11 cellular contexts compared by ENCODE assay signal in the genomic region with DNA sequence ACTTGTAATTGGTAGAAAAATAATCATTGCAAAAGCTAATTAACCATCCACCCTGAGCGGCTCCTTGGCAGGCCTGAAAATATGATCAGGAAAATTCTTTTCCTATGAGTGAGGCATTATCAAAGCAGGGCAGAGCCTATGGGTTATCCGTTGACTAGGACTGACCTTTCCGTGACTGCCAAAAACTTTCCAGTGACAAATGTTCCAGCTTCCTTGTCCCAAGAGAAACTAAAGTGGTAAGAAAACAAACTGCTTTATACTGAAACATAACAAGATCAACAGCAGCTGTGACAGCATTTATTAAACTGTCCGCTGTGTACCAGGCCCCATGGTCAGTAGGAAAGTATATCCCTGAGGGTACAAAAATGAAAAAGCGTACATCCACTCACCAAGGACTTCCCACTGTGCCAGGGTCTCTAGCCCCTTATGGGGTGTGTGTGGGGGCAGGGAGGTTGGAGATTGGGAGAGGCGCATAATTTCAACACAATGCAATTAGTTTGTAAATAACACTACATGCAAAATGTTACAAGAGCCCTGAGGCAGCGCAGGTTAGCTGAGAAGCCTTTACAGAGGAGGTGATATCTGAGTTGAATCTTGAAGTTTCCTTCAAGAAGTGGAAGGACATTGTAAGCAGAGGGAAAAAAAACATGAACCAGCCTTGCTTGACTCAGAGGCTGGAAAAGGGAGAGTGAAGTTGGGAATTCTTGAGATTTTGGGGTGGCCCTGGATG. TPM values are rescaled to one million over a fixed set of nuclear protein-coding genes. Genes with fewer than 3 reads are reported as not detected.
DNase-seq lines count a peak whose midpoint lies in the region; ATAC-seq, FAIRE-seq and TF ChIP-seq lines count a peak whose summit lies in the region.
"Had no signal": no experiment of that assay in that cellular context is flagged by ENCODE, and none has a peak within 500 bp of the region (broad histone marks: within the 10 kb centered on the region; RNA-seq: fewer than 3 reads in every experiment).

No MANE protein-coding gene starts in this region.

- peak; percentile 46 for TF ChIP-seq POLR2A in right lobe of liver (IDR thresholded peaks at IDR 0.05)

- no peaks in the 10 kb centered on the region for H3K9me3 ChIP-seq in right lobe of liver
- H3K9me3 ChIP-seq: neutrophil had no signal

- H3K27ac Mint-ChIP-seq in central memory CD8-positive, alpha-beta T cell (ENCODE audit: low read depth): peak overlapping the region; percentile 44
- H3K27ac Mint-ChIP-seq in T-cell: no peak overlapping the region
- H3K27ac Mint-ChIP-seq: B cell had no signal

- intact Hi-C loops in right lobe of liver (cut with DNase I): loop anchor here in 1 of 2 donors (5.0 kb wide), 1 partner anchor 108 kb away; no protein-coding TSS in a partner anchor

- no peaks in the 10 kb centered on the region for H3K27me3 ChIP-seq in right lobe of liver
- H3K27me3 ChIP-seq: neutrophil had no signal

- peak; percentile 29 for DNase-seq in activated CD8-positive, alpha-beta memory T cell treated with anti-CD3 and anti-CD28 coated beads, Interleukin-2, amount 50 U/mL, for 48 hours
- DNase-seq in activated CD8-positive, alpha-beta memory T cell treated with anti-CD3 and anti-CD28 coated beads, Interleukin-2, amount 50 U/mL, for 4 hours: no peak
- DNase-seq in central memory CD8-positive, alpha-beta T cell (ENCODE audit: low spot score in 2 of 2): no peak
- DNase-seq in right lobe of liver (peak in 1 of 3 donors; percentile 76), urothelium cell line (ENCODE audit: low spot score) (peak; percentile 53), T-cell (no peak)
- DNase-seq: NCI-H2081 treated with DMSO at 0.1 percent for 48 hours had no signal

- peak overlapping the region; percentile 93 to 98 (median 94) for H3K27ac ChIP-seq in right lobe of liver
- H3K27ac ChIP-seq: neutrophil had no signal

- no peaks in the 10 kb centered on the region for H3K9me3 Mint-ChIP-seq in central memory CD8-positive, alpha-beta T cell
- H3K9me3 Mint-ChIP-seq in T-cell: no peaks in the 10 kb centered on the region

- no peak for TF ChIP-seq CTCF in right lobe of liver (IDR thresholded peaks at IDR 0.05)

- FAIRE-seq in urothelium cell line (lab: Jason Lieb, UNC): no peak

- POLR2A ChIA-PET in T-cell (lab: Charles Lee): interaction anchor here in 1 of 2 donors (0.5 kb wide), 1 partner anchor 202 kb away, joined by 3 read pairs; no protein-coding TSS in a partner anchor

- peaks cover 23% of the 10 kb centered on the region for H3K4me1 Mint-ChIP-seq in central memory CD8-positive, alpha-beta T cell
- peaks cover 0 to 20% (median 15%) of the 10 kb centered on the region in 3 donors for H3K4me1 Mint-ChIP-seq in T-cell
- H3K4me1 Mint-ChIP-seq: B cell had no signal

- CTCF ChIA-PET in T-cell (lab: Charles Lee): interaction anchor here in 1 of 2 donors (0.6 kb wide), 1 partner anchor 1526 kb away, joined by 3 read pairs; no protein-coding TSS in a partner anchor

- WGBS in right lobe of liver (ENCODE audit: insufficient coverage, low coverage, low lambda C conversion rate, missing lambda C conversion rate): 30% methylated on average over 7 of the region's 7 CpGs

- no peak overlapping the region for H3K4me3 Mint-ChIP-seq in central memory CD8-positive, alpha-beta T cell
- H3K4me3 Mint-ChIP-seq in T-cell: no peak overlapping the region
- H3K4me3 Mint-ChIP-seq: B cell had no signal

- H3K36me3 ChIP-seq in right lobe of liver: no peaks in the 10 kb centered on the region
- H3K36me3 ChIP-seq: neutrophil had no signal

- H3K27me3 Mint-ChIP-seq in central memory CD8-positive, alpha-beta T cell: no peaks in the 10 kb centered on the region
- H3K27me3 Mint-ChIP-seq in T-cell: no peaks in the 10 kb centered on the region
- H3K27me3 Mint-ChIP-seq: B cell had no signal

- ATAC-seq in central memory CD8-positive, alpha-beta T cell (replicated peaks; ENCODE audit: extremely low read depth, poor library complexity, severe bottlenecking): no peak
- peak; percentile 58 to 81 (median 66) for ATAC-seq in right lobe of liver
- ATAC-seq in GM19351 (IDR thresholded peaks at IDR 0.05; ENCODE audit: unreplicated experiment): no peak
- no peak for ATAC-seq in GM18870 (IDR thresholded peaks at IDR 0.05; ENCODE audit: unreplicated experiment)
- no peak for ATAC-seq in T-cell (replicated peaks in 1 of 4)

- H3K4me3 ChIP-seq in right lobe of liver: no peak overlapping the region

- peaks cover 3% of the 10 kb centered on the region for H3K36me3 Mint-ChIP-seq in central memory CD8-positive, alpha-beta T cell (ENCODE audit: insufficient read depth)
- no peaks in the 10 kb centered on the region for H3K36me3 Mint-ChIP-seq in T-cell

- peaks cover 0 to 78% (median 40%) of the 10 kb centered on the region in 4 donors for H3K4me1 ChIP-seq in right lobe of liver

RNA-seq across cellular contexts. Expression of a gene that starts 8.6 kb away (rescaled TPM):
- total RNA-seq in right lobe of liver (100 to 1,000 TPM in 2 of 6 experiments, 10 to 100 TPM in 4; 31.1 to 213 (median 86.1) TPM), T-cell (1 to 10 TPM in 4 of 5 donors, under 1 TPM in 1; 0.89 to 2.1 (median 1.5) TPM)
- total RNA-seq: B cell had no signal

Comparison
In these comparisons a context has a peak if more than half of its experiments do, and no peak if none do; other contexts are left out.
1. DNase-seq: peak in activated CD8-positive, alpha-beta memory T cell treated with anti-CD3 and anti-CD28 coated beads, Interleukin-2, amount 50 U/mL, for 48 hours (single experiment) and urothelium cell line (single experiment); none in activated CD8-positive, alpha-beta memory T cell treated with anti-CD3 and anti-CD28 coated beads, Interleukin-2, amount 50 U/mL, for 4 hours (single experiment), central memory CD8-positive, alpha-beta T cell (0 of 2) and T-cell (0 of 34).
2. ATAC-seq: peak in right lobe of liver (4 of 4); none in central memory CD8-positive, alpha-beta T cell (single experiment), GM19351 (single experiment), GM18870 (single experiment) and T-cell (0 of 4).
3. RNA of a gene that starts 8.6 kb away (total RNA-seq): 31.1 to 213 TPM in right lobe of liver; 0.89 to 2.1 TPM in T-cell; every median in the first group is over 10 times any median in the second.